Comparison of ENCODE assay signal across 8 cellular contexts in genomic region chr10:90880059-90880719, GRCh38. TPM values are rescaled to one million over a fixed set of nuclear protein-coding genes. Genes with fewer than 3 reads are reported as not detected.
DNase-seq lines count a peak whose midpoint lies in the region; ATAC-seq and TF ChIP-seq lines count a peak whose summit lies in the region.
"Not testable (repeated sequence)": the region's sequence is repeated elsewhere in the genome, so short reads cannot be mapped to it uniquely, and the experiment has no call there.

No MANE protein-coding gene starts in this region.

- H4K8ac ChIP-seq in H9 (replicated peaks; ENCODE audit: insufficient read length, low read depth, low read length): not testable (repeated sequence)

- not testable (repeated sequence) for H3K27ac ChIP-seq in CD4-positive, alpha-beta T cell (ENCODE audit: low read depth, low read length); H9 (ENCODE audit: insufficient read length, low read depth, low read length); testis

- H3K4me1 ChIP-seq in H9 (ENCODE audit: insufficient read depth, low read length); testis: not testable (repeated sequence)

- TF ChIP-seq CTCF in CD4-positive, alpha-beta T cell (IDR thresholded peaks at IDR 0.05): peak; percentile 81
- TF ChIP-seq CTCF in H9 (conservative IDR thresholded peaks at IDR 0.05) (peak; percentile 77), astrocyte of the spinal cord (IDR thresholded peaks at IDR 0.05; ENCODE audit: low read depth, low read length) (peak; percentile 54), testis (IDR thresholded peaks at IDR 0.05) (peak in 2 of 3 experiments; percentile 33 to 58)

- not testable (repeated sequence) for H3K79me2 ChIP-seq in H9 (ENCODE audit: insufficient read depth, low read length)

- H3T11ph ChIP-seq in H9 (ENCODE audit: low read length): not testable (repeated sequence)

- H2AFZ ChIP-seq in H9 (ENCODE audit: low read length): not testable (repeated sequence)

- H3K9me3 ChIP-seq in CD4-positive, alpha-beta T cell (ENCODE audit: control insufficient read depth, low read length); H9 (ENCODE audit: control insufficient read depth, low read depth, low read length); testis: not testable (repeated sequence)

- H3K23ac ChIP-seq in H9 (ENCODE audit: insufficient read length, low read depth, low read length): not testable (repeated sequence)

- not testable (repeated sequence) for H3K27me3 Mint-ChIP-seq in CD4-positive, alpha-beta T cell; H9 (ENCODE audit: low read depth)

- peak; percentile 72 for ATAC-seq in CD4-positive, alpha-beta T cell (ENCODE audit: poor library complexity)

- H3K9me3 Mint-ChIP-seq in CD4-positive, alpha-beta T cell; H9: not testable (repeated sequence)

- H3K79me1 ChIP-seq in H9 (ENCODE audit: insufficient read depth, low read depth, low read length, poor library complexity, severe bottlenecking): not testable (repeated sequence)

- H2BK12ac ChIP-seq in H9 (ENCODE audit: insufficient read length, low read depth, low read length): not testable (repeated sequence)

- CTCF ChIA-PET in CD4-positive, alpha-beta T cell (lab: Charles Lee): interaction anchor here (0.6 to 1.8 kb wide), 8 partner anchors 9 to 1326 kb away, joined by 3 to 11 read pairs (median 4); partner anchors contain the start of gene RPP30

- not testable (repeated sequence) for H3K23me2 ChIP-seq in H9 (ENCODE audit: insufficient read length, low read depth, low read length, poor library complexity, severe bottlenecking)

- H3K27me3 ChIP-seq in CD4-positive, alpha-beta T cell (ENCODE audit: control insufficient read depth, insufficient read depth, low read length); H9 (ENCODE audit: insufficient read depth, low read length); testis: not testable (repeated sequence)

- WGBS in H9 (ENCODE audit: extremely low coverage, insufficient read length, low lambda C conversion rate): no CpG with 5 or more reads among the region's 8 CpGs
- 73 to 74% methylated on average over 8 of the region's 8 CpGs for WGBS in testis, 2 donors

- DNase-seq in CD4-positive, alpha-beta T cell; H9; testis: not testable (repeated sequence)
- DNase-seq in NCI-H2107 treated with DMSO at 0.1 percent for 48 hours (lab: John Stamatoyannopoulos, UW; ENCODE audit: unreplicated experiment) (peak; percentile 9), SKM-1 (lab: John Stamatoyannopoulos, UW; ENCODE audit: unreplicated experiment) (peak; percentile 15), astrocyte of the spinal cord (ENCODE audit: low read depth, low spot score) (peak; percentile 62), fibroblast of peridontal ligament (ENCODE audit: extremely low read depth) (peak; percentile 73), lung microvascular endothelial cell (ENCODE audit: low read depth in 2 of 2) (peak; percentile 57 to 73)

- not testable (repeated sequence) for H3K14ac ChIP-seq in H9 (ENCODE audit: insufficient read depth, low read length)

- not testable (repeated sequence) for H3K56ac ChIP-seq in H9 (ENCODE audit: insufficient read length, low read depth, low read length)

- POLR2A ChIA-PET in CD4-positive, alpha-beta T cell (lab: Charles Lee): interaction anchor here (0.6 to 1.9 kb wide), 4 partner anchors 8 to 154 kb away, joined by 3 to 7 read pairs (median 4); partner anchors contain the start of gene RPP30

- H3K36me3 Mint-ChIP-seq in CD4-positive, alpha-beta T cell (ENCODE audit: low read depth): peaks cover 94% of the 10 kb centered on the region
- peaks cover 12 to 69% (median 51%) of the 10 kb centered on the region in 3 experiments for H3K36me3 Mint-ChIP-seq in H9 (ENCODE audit: insufficient read depth in 1 of 3, low read depth in 3 of 3)

- TF ChIP-seq POLR2A in testis (IDR thresholded peaks at IDR 0.05): not testable (repeated sequence)

- not testable (repeated sequence) for H3K4me1 Mint-ChIP-seq in CD4-positive, alpha-beta T cell (ENCODE audit: low read depth); H9

- not testable (repeated sequence) for H3K36me3 ChIP-seq in testis (ENCODE audit: low read depth, missing control alignments)

- H2BK5ac ChIP-seq in H9 (ENCODE audit: insufficient read length, low read length): not testable (repeated sequence)

- not testable (repeated sequence) for H3K4me3 ChIP-seq in astrocyte of the spinal cord (ENCODE audit: low read depth, low read length); testis

- in situ Hi-C loops in astrocyte of the spinal cord (cut with HindIII; ENCODE audit: low sequenced_read_pairs): not testable (repeated sequence)

- H4K20me1 ChIP-seq in H9 (ENCODE audit: control insufficient read depth, insufficient read depth, insufficient read length): not testable (repeated sequence)

- H2BK20ac ChIP-seq in H9 (ENCODE audit: low read depth, low read length, poor library complexity, severe bottlenecking): not testable (repeated sequence)

- not testable (repeated sequence) for H2AK5ac ChIP-seq in H9 (ENCODE audit: insufficient read length, low read length)

- intact Hi-C loops in CD4-positive, alpha-beta T cell (cut with DNase I, micrococcal nuclease): loop anchor here (1.0 to 10.0 kb wide), 2 partner anchors 365 to 371 kb away; no protein-coding TSS in a partner anchor
- intact Hi-C loops in testis (cut with DNase I; ENCODE audit: low total_unique reads): not testable (repeated sequence)

- not testable (repeated sequence) for H2BK15ac ChIP-seq in H9 (ENCODE audit: low read depth, low read length)

- not testable (repeated sequence) for H3K4ac ChIP-seq in H9 (ENCODE audit: low read depth, low read length)

- not testable (repeated sequence) for H4K91ac ChIP-seq in H9 (ENCODE audit: insufficient read length, low read depth, low read length)

- H3K27ac Mint-ChIP-seq in CD4-positive, alpha-beta T cell; H9: not testable (repeated sequence)

- not testable (repeated sequence) for H2BK120ac ChIP-seq in H9 (ENCODE audit: low read depth, low read length, poor library complexity, severe bottlenecking)

- H4K5ac ChIP-seq in H9 (ENCODE audit: insufficient read length, low read depth, low read length): not testable (repeated sequence)

- not testable (repeated sequence) for H3K4me3 Mint-ChIP-seq in CD4-positive, alpha-beta T cell; H9

- H3K18ac ChIP-seq in H9 (ENCODE audit: insufficient read length, low read depth, low read length): not testable (repeated sequence)

- not testable (repeated sequence) for H3K4me2 ChIP-seq in H9 (ENCODE audit: insufficient read depth, insufficient read length, low read length)

- H3K9ac ChIP-seq in H9 (ENCODE audit: extremely low read depth, insufficient read length, low read length): not testable (repeated sequence)

RNA-seq across cellular contexts. Expression of gene RPP30, which starts 8.4 kb away (rescaled TPM):
- total RNA-seq in CD4-positive, alpha-beta T cell: 10 to 100 TPM; 25.3 to 28.5 TPM
- total RNA-seq in H9 (2021) (70.0 and 77.7 TPM in 2 replicates), lung microvascular endothelial cell (20.2 and 24.0 TPM in 2 replicates), testis (10 to 100 TPM; 55.7 to 57.5 TPM)
- 62.6 TPM for polyA plus RNA-seq in testis (ENCODE audit: insufficient read depth, low read depth, low replicate concordance)

RNA-seq across cellular contexts. Expression of gene HTR7, which starts 22.4 kb away (rescaled TPM):
- under 1 TPM; 0.08 TPM for total RNA-seq in CD4-positive, alpha-beta T cell
- total RNA-seq in H9 (2021): 20.2 and 21.3 TPM in 2 replicates
- under 0.01 TPM in 2 replicates for total RNA-seq in lung microvascular endothelial cell
- 1 to 10 TPM; 8.3 to 9.4 TPM for total RNA-seq in testis
- 26.2 TPM for polyA plus RNA-seq in testis (ENCODE audit: insufficient read depth, low read depth, low replicate concordance)

RNA-seq across cellular contexts. Expression of gene ANKRD1, which starts 40.7 kb away (rescaled TPM):
- total RNA-seq in CD4-positive, alpha-beta T cell: not detected
- total RNA-seq in H9 (2021) (0.11 and 0.13 TPM in 2 replicates), lung microvascular endothelial cell (224 and 350 TPM in 2 replicates), testis (under 1 TPM in 1 of 2 donors, not detected in 1; 0.19 TPM)
- polyA plus RNA-seq in testis (ENCODE audit: insufficient read depth, low read depth, low replicate concordance): 2.1 TPM

Comparison
In these comparisons a context has a peak if more than half of its experiments do, and no peak if none do; other contexts are left out.
1. RNA of gene ANKRD1, which starts 40.7 kb away (total RNA-seq): 224 to 350 TPM in lung microvascular endothelial cell; 0.19 TPM in testis, 0.11 to 0.13 TPM in H9 and not detected in CD4-positive, alpha-beta T cell; every median in the first group is over 100 times any median in the second.
2. Peak in every context shown above with its lines, with median percentiles within 50 percentile points of each other: CTCF ChIP-seq.